In the genomic region with DNA sequence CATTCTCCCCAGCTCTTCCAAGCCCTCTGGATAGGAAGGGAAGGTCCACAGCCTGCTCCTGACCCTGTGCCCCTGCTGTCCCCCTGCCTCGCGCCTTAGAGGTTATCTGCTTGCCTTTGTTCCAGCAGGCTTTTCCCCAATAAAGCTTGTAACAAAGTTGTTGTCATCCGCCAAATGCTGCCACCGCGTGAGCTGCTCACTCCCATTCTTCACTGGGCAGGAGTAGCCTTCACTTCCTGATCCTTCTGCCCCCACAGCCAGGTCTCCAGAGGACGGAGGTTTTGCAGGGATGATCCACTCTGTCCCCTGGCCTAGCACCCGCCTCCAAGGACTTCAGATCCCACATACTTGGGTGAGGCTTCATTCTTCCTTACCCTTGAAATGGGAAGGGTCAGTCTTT, we compare ENCODE assay signal across 14 cellular contexts.
DNase-seq lines count a peak whose midpoint lies in the region; ATAC-seq and TF ChIP-seq lines count a peak whose summit lies in the region.
"Had no signal": no experiment of that assay in that cellular context is flagged by ENCODE, and none has a peak within 500 bp of the region (broad histone marks: within the 10 kb centered on the region; RNA-seq: fewer than 3 reads in every experiment).

No MANE protein-coding gene starts in this region.

- intact Hi-C loops in heart right ventricle (cut with DNase I) (no loop called here), left ventricle myocardium superior (cut with micrococcal nuclease) (no loop called here), testis (cut with DNase I; ENCODE audit: low total_unique reads) (no loop called here)

- DNase-seq in heart right ventricle (no peak), left ventricle myocardium superior (no peak), fibroblast of lung (ENCODE audit: low read depth in 2 of 2) (no peak), osteoblast (ENCODE audit: insufficient read length, low spot score, missing footprints) (peak; percentile 66), testis (peak; percentile 21)
- DNase-seq in stimulated activated CD4-positive, alpha-beta T cell treated with anti-CD3 and anti-CD28 coated beads, Interleukin-4, amount 100 ng/mL, for 24 hours, result no peak
- DNase-seq: KG1, NCI-H146, stomach had no signal

- H2AFZ ChIP-seq in fibroblast of lung (ENCODE audit: low read length), result no peak overlapping the region
- no peak overlapping the region for H2AFZ ChIP-seq in osteoblast (ENCODE audit: low read length)

- TF ChIP-seq CTCF in heart right ventricle (IDR thresholded peaks at IDR 0.05) (no peak), fibroblast of lung (conservative IDR thresholded peaks at IDR 0.05 in 1 of 2, IDR thresholded peaks at IDR 0.05 in 1 of 2; ENCODE audit: low read depth in 1 of 2, low read length in 2 of 2) (no peak), osteoblast (IDR thresholded peaks at IDR 0.05; ENCODE audit: extremely low read depth, low read depth, low read length) (no peak), testis (IDR thresholded peaks at IDR 0.05) (no peak)

- H3K36me3 ChIP-seq in heart right ventricle, result peaks cover 0 to 15% (median 0%) of the 10 kb centered on the region in 9 donors
- H3K36me3 ChIP-seq in fibroblast of lung (ENCODE audit: control insufficient read depth, insufficient read depth, low read length), result peaks cover 6% of the 10 kb centered on the region
- peaks cover 21% of the 10 kb centered on the region for H3K36me3 ChIP-seq in osteoblast (ENCODE audit: insufficient read depth, low read length)
- H3K36me3 ChIP-seq in testis (ENCODE audit: low read depth, missing control alignments), result no peaks in the 10 kb centered on the region
- H3K36me3 ChIP-seq: upper lobe of right lung had no signal

- H3K9me3 ChIP-seq in heart right ventricle, result no peaks in the 10 kb centered on the region
- H3K9me3 ChIP-seq in fibroblast of lung (ENCODE audit: control insufficient read depth, insufficient read depth, low read depth, low read length), result no peaks in the 10 kb centered on the region
- H3K9me3 ChIP-seq in osteoblast (ENCODE audit: low read depth, low read length), result no peaks in the 10 kb centered on the region
- H3K9me3 ChIP-seq in testis, result no peaks in the 10 kb centered on the region
- H3K9me3 ChIP-seq: SK-N-SH, stomach, upper lobe of right lung had no signal

- no peaks in the 10 kb centered on the region for H4K20me1 ChIP-seq in fibroblast of lung (ENCODE audit: control insufficient read depth, extremely low read depth, insufficient read depth, low read length)
- peaks cover 2% of the 10 kb centered on the region for H4K20me1 ChIP-seq in osteoblast (ENCODE audit: insufficient read depth, low read length)

- H3K27me3 ChIP-seq in heart right ventricle (no peaks in the 10 kb centered on the region), fibroblast of lung (ENCODE audit: control insufficient read depth, insufficient read depth, low read length) (no peaks in the 10 kb centered on the region), osteoblast (ENCODE audit: insufficient read depth, low read length) (no peaks in the 10 kb centered on the region), testis (no peaks in the 10 kb centered on the region)
- H3K27me3 ChIP-seq: stomach, upper lobe of right lung had no signal

- TF ChIP-seq POLR2A in testis (IDR thresholded peaks at IDR 0.05), result no peak

- WGBS in heart right ventricle, 2 donors, result 91% methylated on average over 7 of the region's 7 CpGs
- WGBS in testis, 2 donors, result 70 to 88% methylated on average over 7 of the region's 7 CpGs

- H3K4me2 ChIP-seq in fibroblast of lung (ENCODE audit: extremely low read depth, insufficient read depth, low read length) (peak overlapping the region; percentile 7), osteoblast (ENCODE audit: insufficient read depth, low read length) (no peak overlapping the region)
- H3K4me2 ChIP-seq: SK-N-SH had no signal

- H3K4me1 ChIP-seq in heart right ventricle (peaks cover 0 to 17% (median 7%) of the 10 kb centered on the region in 9 donors), fibroblast of lung (ENCODE audit: control insufficient read depth, extremely low read depth, insufficient read depth, low read length) (no peaks in the 10 kb centered on the region), osteoblast (ENCODE audit: insufficient read depth, low read length) (peaks cover 2% of the 10 kb centered on the region), testis (no peaks in the 10 kb centered on the region)
- H3K4me1 ChIP-seq: upper lobe of right lung had no signal

- peak in 4 of 8 donors; percentile 9 to 60 (median 18) for ATAC-seq in heart right ventricle
- ATAC-seq in left ventricle myocardium superior, result no peak
- ATAC-seq in GM19324 (IDR thresholded peaks at IDR 0.05; ENCODE audit: low FRiP score, unreplicated experiment), result no peak
- no peak for ATAC-seq in HG03439 (IDR thresholded peaks at IDR 0.05; ENCODE audit: unreplicated experiment)

- H3K27ac ChIP-seq in heart right ventricle, result peak overlapping the region in 7 of 10 donors; percentile 9 to 70 (median 49)
- no peak overlapping the region for H3K27ac ChIP-seq in fibroblast of lung (ENCODE audit: insufficient read depth, low read length)
- no peak overlapping the region for H3K27ac ChIP-seq in osteoblast (ENCODE audit: low read depth, low read length)
- H3K27ac ChIP-seq in testis, result no peak overlapping the region
- H3K27ac ChIP-seq: upper lobe of right lung, VCaP had no signal

- H3K4me3 ChIP-seq in heart right ventricle, result no peak overlapping the region
- no peak overlapping the region for H3K4me3 ChIP-seq in fibroblast of lung (replicated peaks in 1 of 4; ENCODE audit: control extremely low read depth in 1 of 4, insufficient read depth in 1 of 4, low read depth in 3 of 4, low read length in 4 of 4)
- H3K4me3 ChIP-seq in osteoblast (ENCODE audit: insufficient read depth, low read length), result no peak overlapping the region
- H3K4me3 ChIP-seq in testis, result no peak overlapping the region
- H3K4me3 ChIP-seq: stomach, upper lobe of right lung had no signal

- no peak overlapping the region for H3K9ac ChIP-seq in fibroblast of lung (ENCODE audit: insufficient read depth, low read length)
- H3K9ac ChIP-seq: SK-N-SH had no signal

- H3K79me2 ChIP-seq in fibroblast of lung (ENCODE audit: control insufficient read depth, insufficient read depth, low read length) (peaks cover 5% of the 10 kb centered on the region), osteoblast (ENCODE audit: insufficient read depth, low read length) (peaks cover 18% of the 10 kb centered on the region)

Comparison
In these comparisons a context has a peak if more than half of its experiments do, and no peak if none do; other contexts are left out.
1. DNase-seq: peak in osteoblast (single experiment) and testis (single experiment); none in heart right ventricle (0 of 2), left ventricle myocardium superior (single experiment), fibroblast of lung (0 of 2) and stimulated activated CD4-positive, alpha-beta T cell treated with anti-CD3 and anti-CD28 coated beads, Interleukin-4, amount 100 ng/mL, for 24 hours (single experiment).
2. H3K27ac ChIP-seq: peak in heart right ventricle (7 of 10); none in fibroblast of lung (single experiment), osteoblast (single experiment) and testis (0 of 2).